In the genomic region with DNA sequence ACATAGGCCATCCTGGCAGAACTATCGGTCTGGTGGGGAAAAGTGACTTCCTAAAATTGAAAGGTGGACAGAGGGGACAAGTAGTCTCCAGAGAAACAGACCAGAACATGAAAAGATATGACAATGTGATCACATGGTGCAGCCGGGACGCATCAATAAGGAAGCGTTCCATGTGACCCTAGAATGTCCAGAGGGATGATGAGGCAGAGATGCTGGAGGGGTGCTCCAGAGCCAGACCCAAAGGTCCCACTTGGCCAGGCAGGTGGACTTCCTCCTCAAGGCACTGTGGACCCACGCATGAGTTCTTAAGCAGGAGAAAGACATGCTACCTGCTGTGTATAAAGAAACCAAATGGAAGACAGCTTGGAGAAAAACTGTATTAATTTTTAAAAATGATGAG, we compare ENCODE assay signal across 28 cellular contexts. TPM values are rescaled to one million over a fixed set of nuclear protein-coding genes. Genes with fewer than 3 reads are reported as not detected.
"Had no signal": no experiment of that assay in that cellular context is flagged by ENCODE, and none has a peak within 500 bp of the region (broad histone marks: within the 10 kb centered on the region; RNA-seq: fewer than 3 reads in every experiment).

No MANE protein-coding gene starts in this region.

- H3K4me3 Mint-ChIP-seq: activated B cell treated with CpG ODN at 0.5 μM for 24 hours; activated CD4-positive, alpha-beta T cell treated with anti-CD3 and anti-CD28 coated beads, Interleukin-2, amount 10 ng/mL, durations not matched to agents 24 days and 14 days; activated CD8-positive, alpha-beta memory T cell treated with anti-CD3 and anti-CD28 coated beads, Interleukin-2, amount 10 ng/mL, durations not matched to agents 7 days and 5 days; activated naive CD4-positive, alpha-beta T cell treated with anti-CD3 and anti-CD28 coated beads, Interleukin-2, amount 50 U/mL, for 24 hours; activated T-cell treated with anti-CD3 and anti-CD28 coated beads, Interleukin-2, amount 50 U/mL, for 24 hours; activated T-helper 1 cell treated with anti-CD3 and anti-CD28 coated beads, Interleukin-12 subunit alpha, Interleukin-12 subunit beta, Interleukin-2, Interleukin-4 antibody, amounts not matched to agents 30 ng/mL and 10 ng/mL and 1 ng/mL, durations not matched to agents 14 hours and 24 hours and 36 hours; T-helper 17 cell had no signal

- DNase-seq: activated B cell treated with CpG ODN at 0.5 μM for 24 hours; activated CD4-positive, alpha-beta T cell treated with anti-CD3 and anti-CD28 coated beads for 1 hour; activated CD4-positive, alpha-beta T cell treated with anti-CD3 and anti-CD28 coated beads, Interleukin-2, amount 10 ng/mL, durations not matched to agents 24 days and 14 days; activated CD4-positive, alpha-beta T cell treated with anti-CD3 and anti-CD28 coated beads, Interleukin-2, amount 50 U/mL, for 48 hours; activated CD8-positive, alpha-beta memory T cell treated with anti-CD3 and anti-CD28 coated beads, Interleukin-2, amount 10 ng/mL, durations not matched to agents 7 days and 5 days; activated effector memory CD4-positive, alpha-beta T cell treated with Interleukin-2 at 50 U/mL for 16 hours; activated naive CD4-positive, alpha-beta T cell; activated T-cell treated with anti-CD3 and anti-CD28 coated beads, Interleukin-2, amount 50 U/mL, for 24 hours; amygdala; brain microvascular endothelial cell; MV-4-11; NCI-H1092 treated with DMSO at 0.1 percent for 48 hours; NCI-H1417 treated with DMSO at 0.1 percent for 48 hours; NCI-H1694; NCI-H2029; NCI-H2107; NCI-H2171 treated with DMSO at 0.1 percent for 48 hours; NCI-H69; NK-92 treated with Interleukin-12 subunit alpha and Interleukin-12 subunit beta, amount 100 ng/mL, for 24 hours; OCI-M1; SIG-M5; T-helper 17 cell; T-helper 9 cell had no signal

- H3K9me3 Mint-ChIP-seq: activated CD4-positive, alpha-beta T cell treated with anti-CD3 and anti-CD28 coated beads, Interleukin-2, amount 10 ng/mL, durations not matched to agents 24 days and 14 days; activated T-helper 1 cell treated with anti-CD3 and anti-CD28 coated beads, Interleukin-12 subunit alpha, Interleukin-12 subunit beta, Interleukin-2, Interleukin-4 antibody, amounts not matched to agents 30 ng/mL and 10 ng/mL and 1 ng/mL, durations not matched to agents 14 hours and 24 hours and 36 hours had no signal

- H3K4me1 Mint-ChIP-seq: activated B cell treated with CpG ODN at 0.5 μM for 24 hours; activated CD4-positive, alpha-beta T cell treated with anti-CD3 and anti-CD28 coated beads, Interleukin-2, amount 10 ng/mL, durations not matched to agents 24 days and 14 days; activated CD8-positive, alpha-beta memory T cell treated with anti-CD3 and anti-CD28 coated beads, Interleukin-2, amount 10 ng/mL, durations not matched to agents 7 days and 5 days; activated naive CD4-positive, alpha-beta T cell treated with anti-CD3 and anti-CD28 coated beads, Interleukin-2, amount 50 U/mL, for 24 hours; T-helper 17 cell had no signal

- H3K27ac Mint-ChIP-seq: activated B cell treated with CpG ODN at 0.5 μM for 24 hours; activated CD4-positive, alpha-beta T cell treated with anti-CD3 and anti-CD28 coated beads, Interleukin-2, amount 10 ng/mL, durations not matched to agents 24 days and 14 days; activated CD8-positive, alpha-beta memory T cell treated with anti-CD3 and anti-CD28 coated beads, Interleukin-2, amount 10 ng/mL, durations not matched to agents 7 days and 5 days; activated naive CD4-positive, alpha-beta T cell treated with anti-CD3 and anti-CD28 coated beads, Interleukin-2, amount 50 U/mL, for 24 hours; activated T-cell treated with anti-CD3 and anti-CD28 coated beads, Interleukin-2, amount 50 U/mL, for 24 hours; activated T-helper 1 cell treated with anti-CD3 and anti-CD28 coated beads, Interleukin-12 subunit alpha, Interleukin-12 subunit beta, Interleukin-2, Interleukin-4 antibody, amounts not matched to agents 30 ng/mL and 10 ng/mL and 1 ng/mL, durations not matched to agents 14 hours and 24 hours and 36 hours; T-helper 17 cell had no signal

- ATAC-seq: activated CD8-positive, alpha-beta memory T cell treated with anti-CD3 and anti-CD28 coated beads, Interleukin-2, amount 10 ng/mL, durations not matched to agents 7 days and 5 days; Panc1; T-helper 17 cell had no signal

- H3K36me3 ChIP-seq: brain microvascular endothelial cell, cardiac muscle cell had no signal

- H3K4me3 ChIP-seq: cardiac muscle cell had no signal

- H3K27ac ChIP-seq: brain microvascular endothelial cell, cardiac muscle cell, KMS-11 had no signal

- H3K27me3 Mint-ChIP-seq: activated B cell treated with CpG ODN at 0.5 μM for 24 hours; activated CD4-positive, alpha-beta T cell treated with anti-CD3 and anti-CD28 coated beads, Interleukin-2, amount 10 ng/mL, durations not matched to agents 24 days and 14 days; activated CD8-positive, alpha-beta memory T cell treated with anti-CD3 and anti-CD28 coated beads, Interleukin-2, amount 10 ng/mL, durations not matched to agents 7 days and 5 days; activated naive CD4-positive, alpha-beta T cell treated with anti-CD3 and anti-CD28 coated beads, Interleukin-2, amount 50 U/mL, for 24 hours; activated T-cell treated with anti-CD3 and anti-CD28 coated beads, Interleukin-2, amount 50 U/mL, for 24 hours; T-helper 17 cell had no signal

- H3K9ac ChIP-seq: KMS-11 had no signal

- H3K27me3 ChIP-seq: brain microvascular endothelial cell, cardiac muscle cell had no signal

- H3K4me2 ChIP-seq: KMS-11 had no signal

- H3K36me3 Mint-ChIP-seq: activated CD8-positive, alpha-beta memory T cell treated with anti-CD3 and anti-CD28 coated beads, Interleukin-2, amount 10 ng/mL, durations not matched to agents 7 days and 5 days; activated naive CD4-positive, alpha-beta T cell treated with anti-CD3 and anti-CD28 coated beads, Interleukin-2, amount 50 U/mL, for 24 hours had no signal

RNA-seq across cellular contexts. Expression of a gene that starts 50.2 kb away (rescaled TPM):
- total RNA-seq: activated B cell treated with CpG ODN at 0.5 μM for 24 hours had no signal
